ENCODE assay signal across 16 cellular contexts in genomic region chr11:68596231-68596630, GRCh38.
DNase-seq lines count a peak whose midpoint lies in the region; ATAC-seq and TF ChIP-seq lines count a peak whose summit lies in the region.
"Had no signal": no experiment of that assay in that cellular context is flagged by ENCODE, and none has a peak within 500 bp of the region (broad histone marks: within the 10 kb centered on the region; RNA-seq: fewer than 3 reads in every experiment).

No MANE protein-coding gene starts in this region.

- TF ChIP-seq CTCF in Calu3 (IDR thresholded peaks at IDR 0.05; ENCODE audit: unreplicated experiment) (no peak), neural crest cell (conservative IDR thresholded peaks at IDR 0.05) (no peak)

- ATAC-seq in GM21390 (IDR thresholded peaks at IDR 0.05; ENCODE audit: unreplicated experiment): no peak
- no peak for ATAC-seq in stimulated activated naive CD8-positive, alpha-beta T cell treated with anti-CD3 and anti-CD28 coated beads, Interleukin-15, Interleukin-2, amounts not matched to agents 100 U/mL and 50 U/mL, for 24 hours
- ATAC-seq: GM23338, K562, PC-3 had no signal

- DNase-seq in activated T-cell treated with anti-CD3 and anti-CD28 coated beads, Interleukin-2, amount 50 U/mL, for 24 hours: no peak
- no peak for DNase-seq in activated T-cell treated with anti-CD3 and anti-CD28 coated beads, Interleukin-2, amount 50 U/mL, for 1 hour
- DNase-seq in Calu3 (no peak), dermis blood vessel endothelial cell (peak; percentile 56), neural crest cell (ENCODE audit: low read depth, low spot score) (no peak), AML-193 (lab: John Stamatoyannopoulos, UW) (no peak)
- DNase-seq in stimulated activated naive CD8-positive, alpha-beta T cell treated with anti-CD3 and anti-CD28 coated beads, Interleukin-15, Interleukin-2, amounts not matched to agents 100 U/mL and 50 U/mL, for 24 hours: no peak
- DNase-seq: DMS79 treated with DMSO at 0.1 percent for 48 hours, GDM1, NCI-H1048, NCI-H1694, NCI-H345, PC-3 had no signal

- CTCF ChIA-PET in Calu3 (lab: Charles Lee): interaction anchor here (0.6 kb wide), 1 partner anchor 60 kb away, joined by 4 read pairs; no protein-coding TSS in a partner anchor

- peak overlapping the region; percentile 74 for H3K27ac Mint-ChIP-seq in activated T-cell treated with anti-CD3 and anti-CD28 coated beads, Interleukin-2, amount 50 U/mL, for 24 hours
- H3K27ac Mint-ChIP-seq in Calu3 (ENCODE audit: unreplicated experiment) (peak overlapping the region; percentile 56), neural crest cell (ENCODE audit: unreplicated experiment) (peak overlapping the region; percentile 81)
- H3K27ac Mint-ChIP-seq: GM23338 had no signal

- intact Hi-C loops in Calu3 (cut with micrococcal nuclease; ENCODE audit: unreplicated experiment): no loop called here

- BruUV-seq in Calu3 (replicated peaks; lab: Mats Ljungman, UMichigan): no TSS peak

- H3K4me3 Mint-ChIP-seq in activated T-cell treated with anti-CD3 and anti-CD28 coated beads, Interleukin-2, amount 50 U/mL, for 24 hours: no peak overlapping the region
- H3K4me3 Mint-ChIP-seq in Calu3 (ENCODE audit: low read depth, unreplicated experiment) (no peak overlapping the region), neural crest cell (no peak overlapping the region)
- H3K4me3 Mint-ChIP-seq: GM23338 had no signal

- H3K4me1 Mint-ChIP-seq in activated T-cell treated with anti-CD3 and anti-CD28 coated beads, Interleukin-2, amount 50 U/mL, for 24 hours (ENCODE audit: low read depth): peaks cover 12% of the 10 kb centered on the region
- H3K4me1 Mint-ChIP-seq in Calu3 (ENCODE audit: low read depth, unreplicated experiment): no peaks in the 10 kb centered on the region
- no peaks in the 10 kb centered on the region for H3K4me1 Mint-ChIP-seq in neural crest cell
- H3K4me1 Mint-ChIP-seq: GM23338 had no signal

- no peaks in the 10 kb centered on the region for H3K9me3 Mint-ChIP-seq in activated T-cell treated with anti-CD3 and anti-CD28 coated beads, Interleukin-2, amount 50 U/mL, for 24 hours
- H3K9me3 Mint-ChIP-seq in Calu3 (ENCODE audit: low read depth, unreplicated experiment) (no peaks in the 10 kb centered on the region), neural crest cell (no peaks in the 10 kb centered on the region)
- H3K9me3 Mint-ChIP-seq: GM23338 had no signal

- H3K36me3 Mint-ChIP-seq in activated T-cell treated with anti-CD3 and anti-CD28 coated beads, Interleukin-2, amount 50 U/mL, for 24 hours (ENCODE audit: low read depth): peaks cover 95% of the 10 kb centered on the region
- H3K36me3 Mint-ChIP-seq in Calu3 (ENCODE audit: insufficient read depth, unreplicated experiment) (peaks cover 64% of the 10 kb centered on the region), neural crest cell (ENCODE audit: low read depth) (peaks cover 25% of the 10 kb centered on the region)

- no peaks in the 10 kb centered on the region for H3K27me3 Mint-ChIP-seq in activated T-cell treated with anti-CD3 and anti-CD28 coated beads, Interleukin-2, amount 50 U/mL, for 24 hours
- H3K27me3 Mint-ChIP-seq in Calu3 (ENCODE audit: unreplicated experiment) (no peaks in the 10 kb centered on the region), neural crest cell (ENCODE audit: low read depth) (no peaks in the 10 kb centered on the region)
